20 cellular contexts compared by ENCODE assay signal in the genomic region with DNA sequence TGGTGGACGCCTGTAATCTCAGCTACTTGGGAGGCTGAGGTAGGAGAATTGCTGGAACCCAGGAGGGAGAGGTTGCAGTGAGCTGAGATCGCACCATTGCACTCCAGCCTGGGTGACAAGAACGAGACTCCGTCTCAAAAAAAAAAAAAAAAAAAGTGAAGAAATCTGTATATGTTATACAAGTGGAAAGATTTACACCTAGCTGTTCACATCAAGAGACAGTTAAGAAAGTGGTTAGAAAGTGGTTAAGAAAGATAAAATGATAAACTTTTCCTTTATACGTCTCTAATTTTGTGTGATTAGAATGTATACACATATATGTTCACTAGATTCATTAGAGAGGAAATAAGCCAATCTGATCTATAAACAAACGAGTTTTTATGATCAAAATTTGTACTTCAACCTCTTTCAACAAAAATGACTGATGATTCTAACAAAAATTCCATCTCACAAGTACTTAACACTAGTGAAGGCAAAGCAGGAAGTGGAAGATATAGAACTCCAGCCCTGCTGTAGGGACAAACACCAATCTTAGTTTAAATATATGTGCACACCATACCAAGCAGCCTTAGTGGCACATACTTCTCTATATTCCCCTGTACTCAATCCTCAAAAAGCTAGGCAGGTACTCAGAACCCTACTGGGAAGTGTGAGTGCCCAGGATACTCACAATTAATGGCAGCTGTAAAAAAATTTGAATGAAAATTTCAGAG. TPM values are rescaled to one million over a fixed set of nuclear protein-coding genes. Genes with fewer than 3 reads are reported as not detected.
DNase-seq lines count a peak whose midpoint lies in the region; ATAC-seq, FAIRE-seq and TF ChIP-seq lines count a peak whose summit lies in the region.
"Had no signal": no experiment of that assay in that cellular context is flagged by ENCODE, and none has a peak within 500 bp of the region (broad histone marks: within the 10 kb centered on the region; RNA-seq: fewer than 3 reads in every experiment).

No MANE protein-coding gene starts in this region.

- H3K27me3 Mint-ChIP-seq in activated CD8-positive, alpha-beta memory T cell treated with anti-CD3 and anti-CD28 coated beads, Interleukin-2, amount 10 ng/mL, durations not matched to agents 7 days and 5 days, result no peaks in the 10 kb centered on the region
- no peaks in the 10 kb centered on the region for H3K27me3 Mint-ChIP-seq in astrocyte (ENCODE audit: low read depth, unreplicated experiment)

- no peak overlapping the region for H3K9ac ChIP-seq in astrocyte (ENCODE audit: low read length)
- no peak overlapping the region for H3K9ac ChIP-seq in MM.1S (ENCODE audit: low read length)
- H3K9ac ChIP-seq: BLaER1, KMS-11 had no signal

- peaks cover 35% of the 10 kb centered on the region for H3K36me3 Mint-ChIP-seq in activated CD8-positive, alpha-beta memory T cell treated with anti-CD3 and anti-CD28 coated beads, Interleukin-2, amount 10 ng/mL, durations not matched to agents 7 days and 5 days
- peaks cover 4% of the 10 kb centered on the region for H3K36me3 Mint-ChIP-seq in astrocyte (ENCODE audit: low read depth, unreplicated experiment)

- no peaks in the 10 kb centered on the region for H3F3A ChIP-seq in MM.1S (ENCODE audit: insufficient read depth, low read length)

- H3K27ac ChIP-seq in astrocyte (ENCODE audit: low read depth, low read length) (no peak overlapping the region), neutrophil (peak overlapping the region; percentile 85), MM.1S (ENCODE audit: low read length) (no peak overlapping the region)
- H3K27ac ChIP-seq: BLaER1, KMS-11, PC-9 had no signal

- intact Hi-C loops in posterior cingulate gyrus (cut with DNase I), result no loop called here

- no peak for FAIRE-seq in astrocyte (lab: Jason Lieb, UNC)
- FAIRE-seq: A204.1, HepG2 had no signal

- H3K27me3 ChIP-seq in astrocyte (ENCODE audit: insufficient read depth, low read length) (no peaks in the 10 kb centered on the region), neutrophil (no peaks in the 10 kb centered on the region), MM.1S (replicated peaks; ENCODE audit: insufficient read depth, low read length) (no peaks in the 10 kb centered on the region)
- H3K27me3 ChIP-seq: BLaER1, MG63 had no signal

- TF ChIP-seq CTCF in astrocyte (IDR thresholded peaks at IDR 0.05; ENCODE audit: insufficient read depth, low read depth, low read length) (no peak), neutrophil (IDR thresholded peaks at IDR 0.05) (no peak), MM.1S (IDR thresholded peaks at IDR 0.05; ENCODE audit: low read length) (no peak)

- H3K4me3 Mint-ChIP-seq in activated CD8-positive, alpha-beta memory T cell treated with anti-CD3 and anti-CD28 coated beads, Interleukin-2, amount 10 ng/mL, durations not matched to agents 7 days and 5 days, result no peak overlapping the region
- H3K4me3 Mint-ChIP-seq in astrocyte (ENCODE audit: unreplicated experiment), result no peak overlapping the region

- H3K4me2 ChIP-seq in astrocyte (ENCODE audit: low read length), result no peak overlapping the region
- no peak overlapping the region for H3K4me2 ChIP-seq in MM.1S (ENCODE audit: low read depth, low read length)
- H3K4me2 ChIP-seq: BLaER1, KMS-11, PC-9 had no signal

- no peak for DNase-seq in activated CD8-positive, alpha-beta memory T cell treated with anti-CD3 and anti-CD28 coated beads, Interleukin-2, amount 10 ng/mL, durations not matched to agents 7 days and 5 days
- DNase-seq in activated CD8-positive, alpha-beta memory T cell treated with anti-CD3 and anti-CD28 coated beads for 24 hours, result no peak
- DNase-seq in Jurkat, Clone E6-1 (ENCODE audit: low read depth, low spot score), result peak; percentile 25
- DNase-seq in astrocyte (ENCODE audit: low read depth) (no peak), T1000 (lab: John Stamatoyannopoulos, UW) (no peak), posterior cingulate gyrus (no peak), MM.1S (no peak)
- DNase-seq: Caco-2, EL, MG63, NCI-H1092 treated with DMSO at 0.1 percent for 48 hours, NCI-H2107, NCI-H2227 treated with DMSO at 0.1 percent for 48 hours, NCI-H524, PC-9 had no signal

- H3K4me1 ChIP-seq in astrocyte (ENCODE audit: insufficient read depth, low read length) (no peaks in the 10 kb centered on the region), neutrophil (ENCODE audit: control insufficient read depth in 1 of 2, insufficient read depth in 1 of 2, low read depth in 1 of 2, low read length in 1 of 2) (peaks cover 18 to 38% of the 10 kb centered on the region in 2 experiments), MM.1S (ENCODE audit: low read length) (no peaks in the 10 kb centered on the region)
- H3K4me1 ChIP-seq: BLaER1, Caco-2 had no signal

- H3K9me3 Mint-ChIP-seq in activated CD8-positive, alpha-beta memory T cell treated with anti-CD3 and anti-CD28 coated beads, Interleukin-2, amount 10 ng/mL, durations not matched to agents 7 days and 5 days (ENCODE audit: low read depth), result no peaks in the 10 kb centered on the region
- no peaks in the 10 kb centered on the region for H3K9me3 Mint-ChIP-seq in astrocyte (ENCODE audit: unreplicated experiment)

- H3K9me2 ChIP-seq in MM.1S (replicated peaks; ENCODE audit: insufficient read depth, low read length), result no peaks in the 10 kb centered on the region

- peaks cover 23% of the 10 kb centered on the region for H3K36me3 ChIP-seq in astrocyte (ENCODE audit: insufficient read depth, low read length)
- peaks cover 94% of the 10 kb centered on the region for H3K36me3 ChIP-seq in neutrophil
- peaks cover 8% of the 10 kb centered on the region; the same call in 1 of the 2 replicates for H3K36me3 ChIP-seq in MM.1S (replicated peaks; ENCODE audit: insufficient read depth, low read length)

- H2AFZ ChIP-seq in astrocyte (ENCODE audit: low read depth, low read length) (no peak overlapping the region), MM.1S (ENCODE audit: low read length) (no peak overlapping the region)
- H2AFZ ChIP-seq: PC-9 had no signal

- H3K9me3 ChIP-seq in astrocyte (ENCODE audit: insufficient read depth, low read depth, low read length) (no peaks in the 10 kb centered on the region), neutrophil (no peaks in the 10 kb centered on the region), MM.1S (replicated peaks; ENCODE audit: insufficient read depth, low read length) (no peaks in the 10 kb centered on the region)
- H3K9me3 ChIP-seq: BLaER1, Caco-2, MG63 had no signal

- H3K79me2 ChIP-seq in astrocyte (ENCODE audit: insufficient read depth, low read length) (peaks cover 75% of the 10 kb centered on the region), MM.1S (ENCODE audit: low read length) (peaks cover 99% of the 10 kb centered on the region)

- peaks cover 56% of the 10 kb centered on the region for H4K20me1 ChIP-seq in astrocyte (ENCODE audit: insufficient read depth, low read length)
- H4K20me1 ChIP-seq in MM.1S (ENCODE audit: insufficient read depth, low read length), result peaks cover 9% of the 10 kb centered on the region; the same call in 1 of the 2 replicates

- peaks cover 38% of the 10 kb centered on the region for H3K4me1 Mint-ChIP-seq in activated CD8-positive, alpha-beta memory T cell treated with anti-CD3 and anti-CD28 coated beads, Interleukin-2, amount 10 ng/mL, durations not matched to agents 7 days and 5 days
- H3K4me1 Mint-ChIP-seq in astrocyte (ENCODE audit: low read depth, unreplicated experiment), result peaks cover 2% of the 10 kb centered on the region

- CTCF ChIA-PET in activated CD8-positive, alpha-beta memory T cell treated with anti-CD3 and anti-CD28 coated beads, Interleukin-2, amount 10 ng/mL, durations not matched to agents 7 days and 5 days (lab: Charles Lee), result interaction anchor here (1.0 kb wide), 1 partner anchor 11 kb away, joined by 3 read pairs; no protein-coding TSS in a partner anchor

- peak overlapping the region; percentile 24 for H3K27ac Mint-ChIP-seq in activated CD8-positive, alpha-beta memory T cell treated with anti-CD3 and anti-CD28 coated beads, Interleukin-2, amount 10 ng/mL, durations not matched to agents 7 days and 5 days
- peak overlapping the region; percentile 18 for H3K27ac Mint-ChIP-seq in astrocyte (ENCODE audit: unreplicated experiment)

- no peak overlapping the region; the same call in 1 of the 2 replicates for H3K4me3 ChIP-seq in Jurkat, Clone E6-1 (ENCODE audit: low read length)
- no peak overlapping the region for H3K4me3 ChIP-seq in astrocyte (ENCODE audit: insufficient read depth, low read depth, low read length)
- H3K4me3 ChIP-seq in neutrophil (ENCODE audit: low read depth in 1 of 2, low read length in 1 of 2), result no peak overlapping the region
- H3K4me3 ChIP-seq in MM.1S (ENCODE audit: low read length), result no peak overlapping the region
- H3K4me3 ChIP-seq: BLaER1, MG63, PC-9 had no signal

- ATAC-seq in activated CD8-positive, alpha-beta memory T cell treated with anti-CD3 and anti-CD28 coated beads, Interleukin-2, amount 10 ng/mL, durations not matched to agents 7 days and 5 days, result no peak
- ATAC-seq: HepG2 had no signal

RNA-seq across cellular contexts. Expression of a gene that starts 51.2 kb away (rescaled TPM):
- total RNA-seq in activated CD8-positive, alpha-beta memory T cell treated with anti-CD3 and anti-CD28 coated beads, Interleukin-2, amount 10 ng/mL, durations not matched to agents 7 days and 5 days, result 10 to 100 TPM; 92.4 to 96.8 TPM
- 73.8 TPM for polyA plus RNA-seq in Jurkat, Clone E6-1 (2012; ENCODE audit: insufficient read depth, insufficient read length)
- 74.4 and 80.9 TPM in 2 replicates for total RNA-seq in astrocyte

RNA-seq across cellular contexts. Expression of a gene that starts 55.8 kb away (rescaled TPM):
- 10 to 100 TPM; 20.3 to 22.4 TPM for total RNA-seq in activated CD8-positive, alpha-beta memory T cell treated with anti-CD3 and anti-CD28 coated beads, Interleukin-2, amount 10 ng/mL, durations not matched to agents 7 days and 5 days
- 37.8 TPM for polyA plus RNA-seq in Jurkat, Clone E6-1 (2012; ENCODE audit: insufficient read depth, insufficient read length)
- 36.7 and 38.2 TPM in 2 replicates for total RNA-seq in astrocyte
